ENCODE assay signal across 9 cellular contexts in the genomic region with DNA sequence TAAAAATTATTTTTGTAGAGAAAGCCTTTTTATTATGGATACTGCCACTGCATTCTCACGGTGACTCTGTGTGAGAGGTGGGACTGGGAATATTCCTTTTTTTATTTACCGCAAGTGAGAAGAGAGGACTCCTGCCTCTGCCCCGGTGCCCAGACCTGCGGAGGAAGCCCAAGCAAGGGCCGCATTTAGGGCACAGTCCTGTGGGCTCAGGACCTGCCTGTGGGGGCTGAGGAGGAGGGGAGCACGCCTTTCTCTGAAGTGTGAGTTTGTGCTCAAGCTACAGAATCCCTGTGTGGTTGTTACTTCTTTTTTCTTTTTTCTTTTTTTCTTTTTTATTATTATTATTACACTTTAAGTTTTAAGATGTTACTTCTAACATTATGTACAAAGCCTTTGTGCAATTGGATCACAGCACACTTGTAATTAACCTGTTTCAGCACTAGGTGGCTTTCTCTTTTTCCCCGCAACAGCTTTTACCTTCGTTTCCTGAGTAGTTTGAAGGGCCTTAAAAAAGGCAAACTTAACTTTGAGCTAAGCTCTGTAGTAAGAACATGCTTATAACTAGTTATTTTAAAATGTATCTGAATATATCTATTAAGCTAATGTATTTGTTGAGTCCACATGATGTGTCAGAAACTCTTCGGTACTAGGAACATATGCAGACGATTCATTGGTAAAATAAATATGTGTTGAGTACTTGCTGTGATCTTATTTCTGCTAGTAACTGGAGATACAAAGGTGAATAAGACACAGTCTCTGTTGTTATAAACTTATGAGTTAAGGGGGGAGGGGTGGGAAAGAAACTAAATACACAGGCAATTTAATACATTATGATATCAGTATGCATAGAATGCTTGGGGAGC. TPM values are rescaled to one million over a fixed set of nuclear protein-coding genes. Genes with fewer than 3 reads are reported as not detected.
A peak's percentile ranks its signal among the peaks of the same experiment; 100 is the strongest.
DNase-seq lines count a peak whose midpoint lies in the region; ATAC-seq and TF ChIP-seq lines count a peak whose summit lies in the region.
"Had no signal": no experiment of that assay in that cellular context is flagged by ENCODE, and none has a peak within 500 bp of the region (broad histone marks: within the 10 kb centered on the region; RNA-seq: fewer than 3 reads in every experiment).

No MANE protein-coding gene starts in this region.

- H3K27ac ChIP-seq in mammary epithelial cell (ENCODE audit: insufficient read depth, low read depth, low read length) (no peak overlapping the region), mesendoderm (ENCODE audit: low read depth, low read length) (peak overlapping the region; percentile 13)

- H3K4ac ChIP-seq in mesendoderm (ENCODE audit: low read depth, low read length): peak overlapping the region; percentile 71

- no peak overlapping the region for H4K5ac ChIP-seq in mesendoderm (ENCODE audit: low read length)

- no peaks in the 10 kb centered on the region for H3K4me1 Mint-ChIP-seq in activated naive CD8-positive, alpha-beta T cell treated with anti-CD3 and anti-CD28 coated beads, Interleukin-2, amount 50 U/mL, for 24 hours
- H3K4me1 Mint-ChIP-seq: naive B cell had no signal

- H3K9me3 Mint-ChIP-seq in activated naive CD8-positive, alpha-beta T cell treated with anti-CD3 and anti-CD28 coated beads, Interleukin-2, amount 50 U/mL, for 24 hours: no peaks in the 10 kb centered on the region
- H3K9me3 Mint-ChIP-seq: naive B cell had no signal

- no peak overlapping the region for H3K4me3 ChIP-seq in mammary epithelial cell (replicated peaks in 1 of 3; ENCODE audit: insufficient read depth in 1 of 3, low read depth in 2 of 3, low read length in 3 of 3)
- H3K4me3 ChIP-seq in mesendoderm (ENCODE audit: low read length): no peak overlapping the region

- DNase-seq in DMS53 treated with DMSO at 0.1 percent for 48 hours (lab: John Stamatoyannopoulos, UW; ENCODE audit: unreplicated experiment) (peak; percentile 51), NAMALWA (ENCODE audit: low spot score) (peak; percentile 65), mammary epithelial cell (no peak), mesendoderm (peak; percentile 82), NCI-H187 (lab: John Stamatoyannopoulos, UW) (no peak)
- DNase-seq in effector CD8-positive, alpha-beta T cell (lab: John Stamatoyannopoulos, UW): no peak
- DNase-seq in activated naive CD8-positive, alpha-beta T cell treated with anti-CD3 and anti-CD28 coated beads, Interleukin-2, amount 50 U/mL, for 24 hours: no peak
- DNase-seq: naive B cell had no signal

- CTCF ChIA-PET in mammary epithelial cell (lab: Charles Lee; ENCODE audit: low non-redundant PET): no interaction called here

- no peak overlapping the region for H2BK15ac ChIP-seq in mesendoderm (replicated peaks; ENCODE audit: low read depth)

- no peak overlapping the region for H3K18ac ChIP-seq in mesendoderm (ENCODE audit: low read length)

- BruUV-seq in mammary epithelial cell (replicated peaks; lab: Mats Ljungman, UMichigan): no TSS peak

- ATAC-seq in GM19452 (IDR thresholded peaks at IDR 0.05; ENCODE audit: unreplicated experiment): peak; percentile 55
- no peak for ATAC-seq in activated naive CD8-positive, alpha-beta T cell treated with anti-CD3 and anti-CD28 coated beads, Interleukin-2, amount 50 U/mL, for 24 hours

- peak overlapping the region; percentile 3 for H2BK5ac ChIP-seq in mesendoderm (ENCODE audit: low read length)

- H3K36me3 ChIP-seq in mammary epithelial cell (ENCODE audit: insufficient read depth, low read length): no peaks in the 10 kb centered on the region
- H3K36me3 ChIP-seq in mesendoderm (ENCODE audit: control insufficient read depth, insufficient read depth, low read length): no peaks in the 10 kb centered on the region

- H4K20me1 ChIP-seq in mammary epithelial cell (ENCODE audit: insufficient read depth, low read length): peaks cover 17% of the 10 kb centered on the region

- 62% methylated on average over 10 of the region's 10 CpGs for WGBS in mammary epithelial cell (ENCODE audit: low coverage, missing lambda C conversion rate)
- no CpG with 5 or more reads among the region's 10 CpGs for WGBS in mesendoderm (ENCODE audit: extremely low coverage, insufficient coverage, low lambda C conversion rate)

- no peak overlapping the region for H2AFZ ChIP-seq in mammary epithelial cell (ENCODE audit: low read depth, low read length)

- no peak overlapping the region for H4K8ac ChIP-seq in mesendoderm (ENCODE audit: low read depth, low read length)

- H3K27ac Mint-ChIP-seq in activated naive CD8-positive, alpha-beta T cell treated with anti-CD3 and anti-CD28 coated beads, Interleukin-2, amount 50 U/mL, for 24 hours: no peak overlapping the region
- H3K27ac Mint-ChIP-seq: naive B cell had no signal

- H3K79me2 ChIP-seq in mammary epithelial cell (ENCODE audit: insufficient read depth, low read length): peaks cover 94% of the 10 kb centered on the region
- peaks cover 69% of the 10 kb centered on the region for H3K79me2 ChIP-seq in mesendoderm (ENCODE audit: control insufficient read depth, insufficient read depth, low read length)

- H2BK120ac ChIP-seq in mesendoderm (ENCODE audit: low read depth, low read length): no peak overlapping the region

- H3K79me1 ChIP-seq in mesendoderm (ENCODE audit: low read length): peaks cover 27% of the 10 kb centered on the region

- no peaks in the 10 kb centered on the region for H3K36me3 Mint-ChIP-seq in activated naive CD8-positive, alpha-beta T cell treated with anti-CD3 and anti-CD28 coated beads, Interleukin-2, amount 50 U/mL, for 24 hours (ENCODE audit: low read depth)
- H3K36me3 Mint-ChIP-seq: naive B cell had no signal

- H3K4me2 ChIP-seq in mammary epithelial cell (ENCODE audit: insufficient read depth, low read depth, low read length) (no peak overlapping the region), mesendoderm (ENCODE audit: low read length) (no peak overlapping the region)

- H3K9ac ChIP-seq in mammary epithelial cell (ENCODE audit: insufficient read depth, low read length) (no peak overlapping the region), mesendoderm (ENCODE audit: low read length) (peak overlapping the region; percentile 20)

- H2AK5ac ChIP-seq in mesendoderm (ENCODE audit: low read length): no peak overlapping the region

- no peaks in the 10 kb centered on the region for H3K9me3 ChIP-seq in mammary epithelial cell (replicated peaks; ENCODE audit: insufficient read depth, low read length)

- peak overlapping the region; percentile 11 for H3K23ac ChIP-seq in mesendoderm (ENCODE audit: low read length)

- H3K4me1 ChIP-seq in mammary epithelial cell (ENCODE audit: insufficient read depth, low read length) (peaks cover 59% of the 10 kb centered on the region), mesendoderm (ENCODE audit: control insufficient read depth, low read depth, low read length) (peaks cover 16% of the 10 kb centered on the region)

- intact Hi-C loops in mammary epithelial cell (cut with micrococcal nuclease): no loop called here

- H3K27me3 Mint-ChIP-seq in activated naive CD8-positive, alpha-beta T cell treated with anti-CD3 and anti-CD28 coated beads, Interleukin-2, amount 50 U/mL, for 24 hours: peaks cover 4% of the 10 kb centered on the region
- H3K27me3 Mint-ChIP-seq: naive B cell had no signal

- dilution Hi-C loops in mammary epithelial cell (cut with HindIII; ENCODE audit: low sequenced_read_pairs): loop anchor here (5.0 kb wide), 1 partner anchor 39 kb away; no protein-coding TSS in a partner anchor

- peak overlapping the region; percentile 59 for H3K56ac ChIP-seq in mesendoderm (ENCODE audit: low read length)

- peak; percentile 49 to 58 for TF ChIP-seq CTCF in mammary epithelial cell (conservative IDR thresholded peaks at IDR 0.05 in 1 of 2, IDR thresholded peaks at IDR 0.05 in 1 of 2; ENCODE audit: extremely low read depth in 1 of 2, insufficient read depth in 1 of 2, low read depth in 1 of 2, low read length in 2 of 2)

- H3K4me3 Mint-ChIP-seq in activated naive CD8-positive, alpha-beta T cell treated with anti-CD3 and anti-CD28 coated beads, Interleukin-2, amount 50 U/mL, for 24 hours: no peak overlapping the region
- H3K4me3 Mint-ChIP-seq: naive B cell had no signal

- no peaks in the 10 kb centered on the region for H3K27me3 ChIP-seq in mammary epithelial cell (ENCODE audit: insufficient read depth, low read length)
- no peaks in the 10 kb centered on the region for H3K27me3 ChIP-seq in mesendoderm (ENCODE audit: insufficient read depth, low read length, poor library complexity)

- in situ Hi-C loops in mammary epithelial cell (cut with MboI; ENCODE audit: low sequenced_read_pairs in 2 of 2): no loop called here

RNA-seq across cellular contexts. Expression of a gene that starts 18.3 kb away (rescaled TPM):
- total RNA-seq in mammary epithelial cell: 100 to 1,000 TPM; 181 to 201 TPM
- 87.4 TPM for polyA plus RNA-seq in mammary epithelial cell
- 304 TPM for polyA minus RNA-seq in mammary epithelial cell
- 37.8 TPM for polyA plus RNA-seq in mesendoderm (2013, experiment 1 of 2)
- polyA plus RNA-seq in mesendoderm (2013, experiment 2 of 2): 36.9 TPM

Comparison
In these comparisons a context has a peak if more than half of its experiments do, and no peak if none do; other contexts are left out.
1. DNase-seq: peak in DMS53 treated with DMSO at 0.1 percent for 48 hours (single experiment), NAMALWA (single experiment) and mesendoderm (single experiment); none in mammary epithelial cell (single experiment), NCI-H187 (0 of 2), effector CD8-positive, alpha-beta T cell (single experiment) and activated naive CD8-positive, alpha-beta T cell treated with anti-CD3 and anti-CD28 coated beads, Interleukin-2, amount 50 U/mL, for 24 hours (single experiment).